Comparison of ENCODE assay signal across 9 cellular contexts in genomic region chr3:29283297-29283681, GRCh38. TPM values are rescaled to one million over a fixed set of nuclear protein-coding genes. Genes with fewer than 3 reads are reported as not detected.
DNase-seq lines count a peak whose midpoint lies in the region; ATAC-seq and TF ChIP-seq lines count a peak whose summit lies in the region.
"Had no signal": no experiment of that assay in that cellular context is flagged by ENCODE, and none has a peak within 500 bp of the region (broad histone marks: within the 10 kb centered on the region; RNA-seq: fewer than 3 reads in every experiment).

No MANE protein-coding gene starts in this region.

- TF ChIP-seq EP300 in suprapubic skin (IDR thresholded peaks at IDR 0.05) = no peak

- H3K9me2 ChIP-seq in hepatocyte (replicated peaks; ENCODE audit: insufficient read depth) = no peaks in the 10 kb centered on the region

- TF ChIP-seq CTCF in hepatocyte (IDR thresholded peaks at IDR 0.05; ENCODE audit: poor library complexity) (no peak), suprapubic skin (IDR thresholded peaks at IDR 0.05) (no peak)

- H3K36me3 ChIP-seq in hepatocyte (replicated peaks; ENCODE audit: insufficient read depth, low read depth) (no peaks in the 10 kb centered on the region), suprapubic skin (no peaks in the 10 kb centered on the region)

- peak overlapping the region; percentile 63 for H3K27ac Mint-ChIP-seq in activated CD4-positive, alpha-beta T cell treated with anti-CD3 and anti-CD28 coated beads for 36 hours
- H3K27ac Mint-ChIP-seq in activated T-helper 2 cell treated with anti-CD3 and anti-CD28 coated beads, Interferon-gamma antibody, Interleukin-2, Interleukin-4, amounts not matched to agents 10 μg/mL and 5 μg/mL and 100 μg/mL, durations not matched to agents 14 hours and 24 hours and 36 hours = peak overlapping the region; percentile 74
- no peak overlapping the region for H3K27ac Mint-ChIP-seq in effector memory CD8-positive, alpha-beta T cell

- POLR2A ChIA-PET in activated CD4-positive, alpha-beta T cell treated with anti-CD3 and anti-CD28 coated beads for 36 hours (lab: Charles Lee) = no interaction called here

- CTCF ChIA-PET in activated CD4-positive, alpha-beta T cell treated with anti-CD3 and anti-CD28 coated beads for 36 hours (lab: Charles Lee) = no interaction called here

- H3K27me3 ChIP-seq in hepatocyte (no peaks in the 10 kb centered on the region), suprapubic skin (no peaks in the 10 kb centered on the region)

- H4K20me1 ChIP-seq in hepatocyte (ENCODE audit: insufficient read depth, poor library complexity, severe bottlenecking) = no peaks in the 10 kb centered on the region

- H3K36me3 Mint-ChIP-seq in activated CD4-positive, alpha-beta T cell treated with anti-CD3 and anti-CD28 coated beads for 36 hours (ENCODE audit: low read depth) = no peaks in the 10 kb centered on the region
- no peaks in the 10 kb centered on the region for H3K36me3 Mint-ChIP-seq in activated T-helper 2 cell treated with anti-CD3 and anti-CD28 coated beads, Interferon-gamma antibody, Interleukin-2, Interleukin-4, amounts not matched to agents 10 μg/mL and 5 μg/mL and 100 μg/mL, durations not matched to agents 14 hours and 24 hours and 36 hours (ENCODE audit: low read depth)
- H3K36me3 Mint-ChIP-seq in effector memory CD8-positive, alpha-beta T cell (ENCODE audit: insufficient read depth) = peaks cover 4% of the 10 kb centered on the region

- no peaks in the 10 kb centered on the region for H3K9me3 Mint-ChIP-seq in activated CD4-positive, alpha-beta T cell treated with anti-CD3 and anti-CD28 coated beads for 36 hours (ENCODE audit: low read depth)
- H3K9me3 Mint-ChIP-seq in activated T-helper 2 cell treated with anti-CD3 and anti-CD28 coated beads, Interferon-gamma antibody, Interleukin-2, Interleukin-4, amounts not matched to agents 10 μg/mL and 5 μg/mL and 100 μg/mL, durations not matched to agents 14 hours and 24 hours and 36 hours = no peaks in the 10 kb centered on the region
- H3K9me3 Mint-ChIP-seq in effector memory CD8-positive, alpha-beta T cell = no peaks in the 10 kb centered on the region

- no peak overlapping the region for H2AFZ ChIP-seq in hepatocyte

- H3K4me2 ChIP-seq in hepatocyte = peak overlapping the region; percentile 76

- H3K4me1 Mint-ChIP-seq in activated CD4-positive, alpha-beta T cell treated with anti-CD3 and anti-CD28 coated beads for 36 hours = peaks cover 37% of the 10 kb centered on the region
- H3K4me1 Mint-ChIP-seq in activated T-helper 2 cell treated with anti-CD3 and anti-CD28 coated beads, Interferon-gamma antibody, Interleukin-2, Interleukin-4, amounts not matched to agents 10 μg/mL and 5 μg/mL and 100 μg/mL, durations not matched to agents 14 hours and 24 hours and 36 hours (ENCODE audit: low read depth) = peaks cover 31% of the 10 kb centered on the region
- H3K4me1 Mint-ChIP-seq in effector memory CD8-positive, alpha-beta T cell (ENCODE audit: low read depth in 2 of 2) = peaks cover 10 to 12% of the 10 kb centered on the region in 2 donors

- H3K79me2 ChIP-seq in hepatocyte = peaks cover 65% of the 10 kb centered on the region

- intact Hi-C loops in activated CD4-positive, alpha-beta T cell treated with anti-CD3 and anti-CD28 coated beads for 36 hours (cut with DNase I, micrococcal nuclease) = loop anchor here in 1 of 2 experiments (5.0 kb wide), 1 partner anchor 346 kb away; no protein-coding TSS in a partner anchor
- intact Hi-C loops in activated T-helper 2 cell treated with anti-CD3 and anti-CD28 coated beads, Interferon-gamma antibody, Interleukin-2, Interleukin-4, amounts not matched to agents 10 μg/mL and 5 μg/mL and 100 μg/mL, durations not matched to agents 14 hours and 24 hours and 36 hours (cut with micrococcal nuclease) = loop anchor here (1.0 to 5.0 kb wide), 7 partner anchors 26 to 936 kb away; partner anchors contain the start of genes AZI2 and ZCWPW2

- H3K9me3 ChIP-seq in hepatocyte (ENCODE audit: low read depth) (no peaks in the 10 kb centered on the region), suprapubic skin (no peaks in the 10 kb centered on the region)

- H3K4me1 ChIP-seq in hepatocyte (ENCODE audit: insufficient read depth) = peaks cover 5% of the 10 kb centered on the region
- H3K4me1 ChIP-seq in suprapubic skin = peaks cover 23% of the 10 kb centered on the region

- ATAC-seq in activated CD4-positive, alpha-beta T cell treated with anti-CD3 and anti-CD28 coated beads for 36 hours = peak; percentile 53
- no peak for ATAC-seq in effector memory CD8-positive, alpha-beta T cell (replicated peaks)

- no peak for TF ChIP-seq POLR2A in suprapubic skin (IDR thresholded peaks at IDR 0.05)

- peaks cover 18% of the 10 kb centered on the region for H3K27me3 Mint-ChIP-seq in activated CD4-positive, alpha-beta T cell treated with anti-CD3 and anti-CD28 coated beads for 36 hours
- H3K27me3 Mint-ChIP-seq in activated T-helper 2 cell treated with anti-CD3 and anti-CD28 coated beads, Interferon-gamma antibody, Interleukin-2, Interleukin-4, amounts not matched to agents 10 μg/mL and 5 μg/mL and 100 μg/mL, durations not matched to agents 14 hours and 24 hours and 36 hours (ENCODE audit: low read depth) = peaks cover 17% of the 10 kb centered on the region
- H3K27me3 Mint-ChIP-seq in effector memory CD8-positive, alpha-beta T cell = no peaks in the 10 kb centered on the region

- H3K4me3 ChIP-seq in hepatocyte (peak overlapping the region; percentile 66), suprapubic skin (peak overlapping the region; percentile 58)

- 17% methylated on average over 3 of the region's 3 CpGs for WGBS in hepatocyte (ENCODE audit: low lambda C conversion rate, missing lambda C conversion rate)
- 47% methylated on average over 3 of the region's 3 CpGs for WGBS in suprapubic skin

- peak overlapping the region; percentile 93 for H3K27ac ChIP-seq in hepatocyte
- peak overlapping the region; percentile 87 for H3K27ac ChIP-seq in suprapubic skin

- peak overlapping the region; percentile 70 for H3K4me3 Mint-ChIP-seq in activated CD4-positive, alpha-beta T cell treated with anti-CD3 and anti-CD28 coated beads for 36 hours
- peak overlapping the region; percentile 80 for H3K4me3 Mint-ChIP-seq in activated T-helper 2 cell treated with anti-CD3 and anti-CD28 coated beads, Interferon-gamma antibody, Interleukin-2, Interleukin-4, amounts not matched to agents 10 μg/mL and 5 μg/mL and 100 μg/mL, durations not matched to agents 14 hours and 24 hours and 36 hours (ENCODE audit: low read depth)
- no peak overlapping the region for H3K4me3 Mint-ChIP-seq in effector memory CD8-positive, alpha-beta T cell

- no peak for DNase-seq in activated CD4-positive, alpha-beta T cell treated with anti-CD3 and anti-CD28 coated beads for 36 hours
- no peak for DNase-seq in activated CD4-positive, alpha-beta T cell treated with anti-CD3 and anti-CD28 coated beads for 4 hours
- DNase-seq in activated T-helper 2 cell treated with anti-CD3 and anti-CD28 coated beads, Interferon-gamma antibody, Interleukin-2, Interleukin-4, amounts not matched to agents 10 μg/mL and 5 μg/mL and 100 μg/mL, durations not matched to agents 14 hours and 24 hours and 36 hours (ENCODE audit: low spot score) = no peak
- DNase-seq in hepatocyte (ENCODE audit: low spot score) = no peak
- no peak for DNase-seq in suprapubic skin (ENCODE audit: low spot score in 2 of 2)
- DNase-seq in stimulated activated naive CD4-positive, alpha-beta T cell (lab: John Stamatoyannopoulos, UW) = no peak
- DNase-seq in effector memory CD8-positive, alpha-beta T cell = no peak
- DNase-seq in NAMALWA (ENCODE audit: low spot score) = no peak
- DNase-seq: NCI-H1105 had no signal

RNA-seq across cellular contexts. Expression of gene RBMS3, which starts 2.4 kb away (rescaled TPM):
- total RNA-seq in activated CD4-positive, alpha-beta T cell treated with anti-CD3 and anti-CD28 coated beads for 36 hours = 1 to 10 TPM; 1.5 to 2.0 TPM
- total RNA-seq in activated T-helper 2 cell treated with anti-CD3 and anti-CD28 coated beads, Interferon-gamma antibody, Interleukin-2, Interleukin-4, amounts not matched to agents 10 μg/mL and 5 μg/mL and 100 μg/mL, durations not matched to agents 14 hours and 24 hours and 36 hours = 4.5 and 5.3 TPM in 2 replicates
- total RNA-seq in hepatocyte = 31.4 and 37.1 TPM in 2 replicates
- 32.6 and 34.9 TPM in 2 replicates for polyA plus RNA-seq in hepatocyte
- 10 to 100 TPM in 2 of 4 donors, 1 to 10 TPM in 2; 7.7 to 23.4 (median 11.9) TPM for total RNA-seq in suprapubic skin

Comparison
In these comparisons a context has a peak if more than half of its experiments do, and no peak if none do; other contexts are left out.
1. H3K27ac Mint-ChIP-seq: peak in activated CD4-positive, alpha-beta T cell treated with anti-CD3 and anti-CD28 coated beads for 36 hours (single experiment) and activated T-helper 2 cell treated with anti-CD3 and anti-CD28 coated beads, Interferon-gamma antibody, Interleukin-2, Interleukin-4, amounts not matched to agents 10 μg/mL and 5 μg/mL and 100 μg/mL, durations not matched to agents 14 hours and 24 hours and 36 hours (single experiment); none in effector memory CD8-positive, alpha-beta T cell (0 of 2).
2. H3K4me3 Mint-ChIP-seq: peak in activated CD4-positive, alpha-beta T cell treated with anti-CD3 and anti-CD28 coated beads for 36 hours (single experiment) and activated T-helper 2 cell treated with anti-CD3 and anti-CD28 coated beads, Interferon-gamma antibody, Interleukin-2, Interleukin-4, amounts not matched to agents 10 μg/mL and 5 μg/mL and 100 μg/mL, durations not matched to agents 14 hours and 24 hours and 36 hours (single experiment); none in effector memory CD8-positive, alpha-beta T cell (0 of 2).